Comparison of ENCODE assay signal across 8 cellular contexts in genomic region chr1:94481473-94481933, GRCh38.
DNase-seq lines count a peak whose midpoint lies in the region; ATAC-seq and TF ChIP-seq lines count a peak whose summit lies in the region.

No MANE protein-coding gene starts in this region.

- no peaks in the 10 kb centered on the region for H3K4me1 ChIP-seq in esophagus muscularis mucosa

- H3K27me3 Mint-ChIP-seq in activated CD4-positive, alpha-beta memory T cell treated with anti-CD3 and anti-CD28 coated beads for 36 hours: no peaks in the 10 kb centered on the region
- H3K27me3 Mint-ChIP-seq in naive thymus-derived CD8-positive, alpha-beta T cell: no peaks in the 10 kb centered on the region

- H3K9me3 ChIP-seq in esophagus muscularis mucosa: no peaks in the 10 kb centered on the region

- H3K4me3 Mint-ChIP-seq in activated CD4-positive, alpha-beta memory T cell treated with anti-CD3 and anti-CD28 coated beads for 36 hours: no peak overlapping the region
- H3K4me3 Mint-ChIP-seq in naive thymus-derived CD8-positive, alpha-beta T cell: no peak overlapping the region

- 10% methylated on average over 4 of the region's 4 CpGs for WGBS in esophagus muscularis mucosa

- ATAC-seq in GM19397 (IDR thresholded peaks at IDR 0.05; ENCODE audit: unreplicated experiment): peak; percentile 95
- ATAC-seq in HG03442 (IDR thresholded peaks at IDR 0.05; ENCODE audit: unreplicated experiment): peak; percentile 96
- peak; percentile 70 to 71 for ATAC-seq in naive thymus-derived CD8-positive, alpha-beta T cell

- no peak overlapping the region for H3K4me3 ChIP-seq in esophagus muscularis mucosa

- CTCF ChIA-PET in activated CD4-positive, alpha-beta memory T cell treated with anti-CD3 and anti-CD28 coated beads for 36 hours (lab: Charles Lee): interaction anchor here (0.6 to 3.6 kb wide), 22 partner anchors 8 to 455 kb away, joined by 3 to 94 read pairs (median 4); no protein-coding TSS in a partner anchor

- POLR2A ChIA-PET in activated CD4-positive, alpha-beta memory T cell treated with anti-CD3 and anti-CD28 coated beads for 36 hours (lab: Charles Lee): no interaction called here
- POLR2A ChIA-PET in naive thymus-derived CD8-positive, alpha-beta T cell (lab: Charles Lee): no interaction called here

- TF ChIP-seq CTCF in esophagus muscularis mucosa (IDR thresholded peaks at IDR 0.05): peak; percentile 71 to 87 (median 79)

- H3K36me3 Mint-ChIP-seq in activated CD4-positive, alpha-beta memory T cell treated with anti-CD3 and anti-CD28 coated beads for 36 hours: peaks cover 18% of the 10 kb centered on the region
- H3K36me3 Mint-ChIP-seq in naive thymus-derived CD8-positive, alpha-beta T cell: peaks cover 3 to 71% (median 29%) of the 10 kb centered on the region in 3 donors

- no peaks in the 10 kb centered on the region for H3K27me3 ChIP-seq in esophagus muscularis mucosa

- H3K4me1 Mint-ChIP-seq in activated CD4-positive, alpha-beta memory T cell treated with anti-CD3 and anti-CD28 coated beads for 36 hours (ENCODE audit: low read depth): no peaks in the 10 kb centered on the region
- peaks cover 0 to 2% (median 0%) of the 10 kb centered on the region in 4 donors for H3K4me1 Mint-ChIP-seq in naive thymus-derived CD8-positive, alpha-beta T cell

- no peak for TF ChIP-seq EP300 in esophagus muscularis mucosa (IDR thresholded peaks at IDR 0.05)

- peaks cover 12 to 59% (median 19%) of the 10 kb centered on the region in 4 donors for H3K36me3 ChIP-seq in esophagus muscularis mucosa

- H3K27ac ChIP-seq in esophagus muscularis mucosa (replicated peaks in 1 of 4): no peak overlapping the region

- no peak for TF ChIP-seq POLR2A in esophagus muscularis mucosa (IDR thresholded peaks at IDR 0.05; ENCODE audit: low read depth)

- DNase-seq in D341Med (ENCODE audit: low spot score): peak; percentile 72
- DNase-seq in NCI-H526 treated with DMSO at 0.1 percent for 48 hours (lab: John Stamatoyannopoulos, UW): peak; percentile 50
- DNase-seq in activated CD4-positive, alpha-beta memory T cell treated with anti-CD3 and anti-CD28 coated beads for 36 hours: peak; percentile 37
- no peak for DNase-seq in esophagus muscularis mucosa (ENCODE audit: extremely low spot score)
- DNase-seq in naive thymus-derived CD8-positive, alpha-beta T cell: peak in 7 of 10 donors; percentile 14 to 57 (median 46)
- DNase-seq in ureter (ENCODE audit: low spot score): peak; percentile 46

- intact Hi-C loops in activated CD4-positive, alpha-beta memory T cell treated with anti-CD3 and anti-CD28 coated beads for 36 hours (cut with micrococcal nuclease): loop anchor here (1.0 kb wide), 1 partner anchor 325 kb away; no protein-coding TSS in a partner anchor
- intact Hi-C loops in esophagus muscularis mucosa (cut with DNase I): loop anchor here (2.0 kb wide), 1 partner anchor 325 kb away; no protein-coding TSS in a partner anchor

- no peaks in the 10 kb centered on the region for H3K9me3 Mint-ChIP-seq in activated CD4-positive, alpha-beta memory T cell treated with anti-CD3 and anti-CD28 coated beads for 36 hours
- no peaks in the 10 kb centered on the region for H3K9me3 Mint-ChIP-seq in naive thymus-derived CD8-positive, alpha-beta T cell

- no peak overlapping the region for H3K27ac Mint-ChIP-seq in activated CD4-positive, alpha-beta memory T cell treated with anti-CD3 and anti-CD28 coated beads for 36 hours
- no peak overlapping the region for H3K27ac Mint-ChIP-seq in naive thymus-derived CD8-positive, alpha-beta T cell
